Comparison of ENCODE assay signal across 9 cellular contexts in the genomic region with DNA sequence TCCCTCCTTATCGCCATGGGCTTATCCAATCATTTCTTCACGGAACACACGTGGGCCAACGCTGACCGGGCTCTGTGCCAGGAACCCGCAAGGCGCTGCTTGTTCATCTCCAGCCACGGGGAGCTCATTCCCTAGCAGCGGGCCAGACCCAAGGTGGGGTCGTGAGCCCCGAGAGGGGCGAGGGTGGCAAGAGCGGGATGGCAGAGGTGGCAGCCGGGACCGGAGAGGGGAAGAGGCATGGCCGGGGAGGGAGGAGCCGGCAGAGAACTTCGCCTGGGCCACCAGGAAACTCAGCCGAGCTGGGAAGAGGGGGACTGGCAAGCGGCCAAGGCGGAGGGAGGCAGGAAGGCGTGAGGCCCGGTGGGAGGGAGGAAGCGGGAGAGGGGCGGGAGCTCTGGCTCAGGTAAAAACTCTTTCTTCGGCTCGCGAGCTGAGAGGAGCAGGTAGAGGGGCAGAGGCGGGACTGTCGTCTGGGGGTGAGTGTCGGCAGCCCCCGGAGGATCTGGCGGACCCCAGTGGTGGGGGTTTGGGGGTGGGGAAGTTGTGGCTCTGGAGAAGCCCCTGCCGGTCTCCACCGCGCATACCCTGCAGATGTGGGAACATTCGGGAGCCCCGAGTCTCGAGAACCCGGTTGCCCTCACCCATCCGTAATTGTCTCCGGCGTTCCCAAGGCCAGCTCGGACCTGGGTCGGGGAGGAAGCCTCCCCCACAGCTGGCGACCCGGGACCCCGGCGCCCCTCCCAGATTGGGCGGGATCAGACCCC. TPM values are rescaled to one million over a fixed set of nuclear protein-coding genes. Genes with fewer than 3 reads are reported as not detected.
DNase-seq lines count a peak whose midpoint lies in the region; ATAC-seq, FAIRE-seq and TF ChIP-seq lines count a peak whose summit lies in the region.
"Had no signal": no experiment of that assay in that cellular context is flagged by ENCODE, and none has a peak within 500 bp of the region (broad histone marks: within the 10 kb centered on the region; RNA-seq: fewer than 3 reads in every experiment).

A gene with protein sequence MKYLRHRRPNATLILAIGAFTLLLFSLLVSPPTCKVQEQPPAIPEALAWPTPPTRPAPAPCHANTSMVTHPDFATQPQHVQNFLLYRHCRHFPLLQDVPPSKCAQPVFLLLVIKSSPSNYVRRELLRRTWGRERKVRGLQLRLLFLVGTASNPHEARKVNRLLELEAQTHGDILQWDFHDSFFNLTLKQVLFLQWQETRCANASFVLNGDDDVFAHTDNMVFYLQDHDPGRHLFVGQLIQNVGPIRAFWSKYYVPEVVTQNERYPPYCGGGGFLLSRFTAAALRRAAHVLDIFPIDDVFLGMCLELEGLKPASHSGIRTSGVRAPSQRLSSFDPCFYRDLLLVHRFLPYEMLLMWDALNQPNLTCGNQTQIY (plus strand): TSS at position 408 of the 764 bp plus-strand sequence. CDS start 12,670 bp downstream, outside the sequence.

- 3 to 6% (median 4%) methylated on average over 45 to 50 of the region's 50 CpGs for WGBS in stomach, 5 donors

- no peaks in the 10 kb centered on the region for H3K27me3 ChIP-seq in RWPE2 (ENCODE audit: insufficient read depth, poor library complexity, severe bottlenecking)
- no peaks in the 10 kb centered on the region for H3K27me3 ChIP-seq in foreskin keratinocyte
- H3K27me3 ChIP-seq in stomach = peaks cover 8 to 68% (median 13%) of the 10 kb centered on the region in 3 donors
- peaks cover 18% of the 10 kb centered on the region for H3K27me3 ChIP-seq in brain microvascular endothelial cell (replicated peaks)

- H3K4me1 ChIP-seq in RWPE2 (ENCODE audit: insufficient read depth, poor library complexity, severe bottlenecking) (peaks cover 33% of the 10 kb centered on the region), foreskin keratinocyte (peaks cover 17% of the 10 kb centered on the region), stomach (peaks cover 28 to 44% (median 29%) of the 10 kb centered on the region in 4 donors)

- in situ Hi-C loops in brain microvascular endothelial cell (cut with HindIII; ENCODE audit: low pct_ligation_motif_present, low sequenced_read_pairs) = no loop called here

- TF ChIP-seq CTCF in RWPE2 (IDR thresholded peaks at IDR 0.05; ENCODE audit: poor library complexity, severe bottlenecking) (no peak), foreskin keratinocyte (conservative IDR thresholded peaks at IDR 0.05) (no peak), stomach (IDR thresholded peaks at IDR 0.05) (no peak), brain microvascular endothelial cell (IDR thresholded peaks at IDR 0.05; ENCODE audit: low read depth, low read length, missing control alignments) (no peak)

- TF ChIP-seq POLR2A in stomach (IDR thresholded peaks at IDR 0.05) = peak in 2 of 4 donors; percentile 56 to 86

- H3K36me3 ChIP-seq in RWPE2 (ENCODE audit: low read depth) (no peaks in the 10 kb centered on the region), stomach (no peaks in the 10 kb centered on the region), brain microvascular endothelial cell (replicated peaks) (no peaks in the 10 kb centered on the region)

- intact Hi-C loops in Right ventricle myocardium inferior (cut with DNase I) (no loop called here), Right ventricle myocardium superior (cut with DNase I) (no loop called here), stomach (cut with DNase I; ENCODE audit: low total_unique reads) (no loop called here)

- DNase-seq in Right ventricle myocardium inferior (ENCODE audit: missing footprints) (peak; percentile 75), Right ventricle myocardium superior (no peak), RWPE2 (ENCODE audit: low spot score) (peak; percentile 88), foreskin keratinocyte (peak in 1 of 2 donors; percentile 71), stomach (peak; percentile 97), GM19239 (ENCODE audit: insufficient read length, low spot score) (no peak), NAMALWA (ENCODE audit: low spot score) (no peak), brain microvascular endothelial cell (no peak)

- TF ChIP-seq EP300 in stomach (IDR thresholded peaks at IDR 0.05) = no peak

- ATAC-seq in Right ventricle myocardium inferior (no peak), Right ventricle myocardium superior (ENCODE audit: poor library complexity) (no peak), RWPE2 (ENCODE audit: low read depth) (peak; percentile 58), foreskin keratinocyte (peak; percentile 29)

- no peak for FAIRE-seq in GM19239 (lab: Jason Lieb, UNC)

- no peaks in the 10 kb centered on the region for H3K9me3 ChIP-seq in RWPE2 (ENCODE audit: severe bottlenecking)
- H3K9me3 ChIP-seq in stomach = no peaks in the 10 kb centered on the region

- peak within 1 kb of the TSS; percentile 85 for H3K27ac ChIP-seq in RWPE2 (ENCODE audit: poor library complexity, severe bottlenecking)
- peak within 1 kb of the TSS; percentile 38 for H3K27ac ChIP-seq in foreskin keratinocyte
- H3K27ac ChIP-seq in stomach = peak within 1 kb of the TSS; percentile 72 to 95 (median 87)
- H3K27ac ChIP-seq in brain microvascular endothelial cell = no peak within 1 kb of the TSS

- H3K4me3 ChIP-seq in RWPE2 (ENCODE audit: severe bottlenecking) (peak within 1 kb of the TSS; percentile 58), stomach (peak within 1 kb of the TSS; percentile 42 to 59 (median 48)), brain microvascular endothelial cell (ENCODE audit: low read depth, low read length) (no peak within 1 kb of the TSS)

RNA-seq across cellular contexts. Expression of the gene that starts here (rescaled TPM):
- total RNA-seq in Right ventricle myocardium inferior = not detected
- total RNA-seq in Right ventricle myocardium superior = not detected
- total RNA-seq in foreskin keratinocyte = 6.5 and 11.5 TPM in 2 replicates
- 5.7 and 7.9 TPM in 2 replicates for polyA plus RNA-seq in foreskin keratinocyte
- total RNA-seq in stomach = 100 to 1,000 TPM in 1 of 5 donors, 10 to 100 TPM in 4; 11.9 to 117 (median 25.7) TPM
- 10 to 100 TPM; 11.3 to 39.3 (median 11.3) TPM for polyA plus RNA-seq in stomach
- polyA plus RNA-seq: neural cell had no signal

Comparison
In these comparisons a context has a peak if more than half of its experiments do, and no peak if none do; other contexts are left out.
1. Peak in DNase-seq in Right ventricle myocardium inferior; RNA of the gene not detected or under 1 TPM.
2. ATAC-seq: peak in RWPE2 (single experiment) and foreskin keratinocyte (single experiment); none in Right ventricle myocardium inferior (single experiment) and Right ventricle myocardium superior (single experiment).
3. DNase-seq: peak in RWPE2 (single experiment) and stomach (single experiment); none in Right ventricle myocardium superior (single experiment), GM19239 (single experiment), NAMALWA (single experiment) and brain microvascular endothelial cell (single experiment).